Comparison of ENCODE assay signal across 15 cellular contexts in the genomic region with DNA sequence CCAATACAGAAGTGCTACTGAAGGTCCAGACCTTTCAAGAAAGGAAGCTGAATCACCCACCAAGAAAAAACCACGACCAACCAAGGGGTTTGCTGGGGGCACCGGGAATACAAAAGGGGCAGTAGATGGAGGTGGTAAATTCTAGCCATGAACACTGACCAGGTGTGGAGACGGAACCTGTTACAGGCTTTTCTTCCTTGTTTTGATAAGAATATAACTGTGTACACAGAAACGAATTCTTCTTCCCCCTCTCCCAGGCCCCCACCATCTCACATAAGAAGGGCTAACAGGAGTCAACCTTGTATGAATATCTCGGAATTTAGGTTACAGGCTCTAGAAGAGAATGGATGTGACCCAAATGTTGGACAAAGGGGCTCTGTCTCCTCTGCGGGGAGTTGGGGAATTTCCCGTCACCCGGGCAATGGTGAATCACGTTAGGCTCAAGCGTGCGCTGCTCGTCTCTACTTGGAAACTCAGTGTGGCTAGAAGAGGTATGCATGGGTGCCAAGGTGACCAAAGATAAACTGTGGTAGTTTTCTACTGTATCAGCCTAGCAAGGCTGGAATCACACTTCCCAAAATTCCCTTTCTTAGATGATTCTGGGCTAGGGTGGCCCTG.
DNase-seq lines count a peak whose midpoint lies in the region; ATAC-seq, FAIRE-seq and TF ChIP-seq lines count a peak whose summit lies in the region.
"Had no signal": no experiment of that assay in that cellular context is flagged by ENCODE, and none has a peak within 500 bp of the region (broad histone marks: within the 10 kb centered on the region; RNA-seq: fewer than 3 reads in every experiment).

No MANE protein-coding gene starts in this region.

- H3K9me3 Mint-ChIP-seq in CD4-positive, alpha-beta T cell: no peaks in the 10 kb centered on the region
- peaks cover 4% of the 10 kb centered on the region; the same call in 1 of the 2 replicates for H3K9me3 Mint-ChIP-seq in HFFc6
- H3K9me3 Mint-ChIP-seq: activated T-helper 1 cell treated with anti-CD3 and anti-CD28 coated beads, Interleukin-12 subunit alpha, Interleukin-12 subunit beta, Interleukin-2, Interleukin-4 antibody, amounts not matched to agents 30 ng/mL and 10 ng/mL and 1 ng/mL, durations not matched to agents 14 hours and 24 hours and 36 hours had no signal

- H3K4me1 Mint-ChIP-seq in CD4-positive, alpha-beta T cell (ENCODE audit: low read depth): peaks cover 75% of the 10 kb centered on the region
- peaks cover 82% of the 10 kb centered on the region for H3K4me1 Mint-ChIP-seq in HFFc6 (ENCODE audit: low read depth)

- TF ChIP-seq CTCF in CD4-positive, alpha-beta T cell (IDR thresholded peaks at IDR 0.05): no peak
- no peak for TF ChIP-seq CTCF in HFFc6 (IDR thresholded peaks at IDR 0.05)
- TF ChIP-seq CTCF in omental fat pad (IDR thresholded peaks at IDR 0.05): no peak

- no peak for FAIRE-seq in HTR-8/SVneo (lab: Jason Lieb, UNC)

- no peak overlapping the region for H3K27ac ChIP-seq in CD4-positive, alpha-beta T cell (ENCODE audit: low read depth, low read length)
- H3K27ac ChIP-seq: dorsolateral prefrontal cortex, gastrocnemius medialis, left lung, parathyroid adenoma, PC-9 had no signal

- H3K9me3 ChIP-seq in CD4-positive, alpha-beta T cell (ENCODE audit: control insufficient read depth, low read length): no peaks in the 10 kb centered on the region
- H3K9me3 ChIP-seq: gastrocnemius medialis, left lung had no signal

- CTCF ChIA-PET in CD4-positive, alpha-beta T cell (lab: Charles Lee): no interaction called here

- peak overlapping the region; percentile 22 for H3K27ac Mint-ChIP-seq in CD4-positive, alpha-beta T cell
- peak overlapping the region; percentile 52 for H3K27ac Mint-ChIP-seq in HFFc6
- H3K27ac Mint-ChIP-seq: activated T-helper 1 cell treated with anti-CD3 and anti-CD28 coated beads, Interleukin-12 subunit alpha, Interleukin-12 subunit beta, Interleukin-2, Interleukin-4 antibody, amounts not matched to agents 30 ng/mL and 10 ng/mL and 1 ng/mL, durations not matched to agents 14 hours and 24 hours and 36 hours had no signal

- no peaks in the 10 kb centered on the region for H3K27me3 ChIP-seq in CD4-positive, alpha-beta T cell (ENCODE audit: control insufficient read depth, insufficient read depth, low read length)
- H3K27me3 ChIP-seq: dorsolateral prefrontal cortex, gastrocnemius medialis, left lung had no signal

- peaks cover 23% of the 10 kb centered on the region for H3K36me3 Mint-ChIP-seq in CD4-positive, alpha-beta T cell (ENCODE audit: low read depth)
- H3K36me3 Mint-ChIP-seq in HFFc6 (ENCODE audit: low read depth): peaks cover 92% of the 10 kb centered on the region

- H3K27me3 Mint-ChIP-seq in CD4-positive, alpha-beta T cell: no peaks in the 10 kb centered on the region
- H3K27me3 Mint-ChIP-seq in HFFc6 (ENCODE audit: insufficient read depth): peaks cover 30% of the 10 kb centered on the region

- intact Hi-C loops in CD4-positive, alpha-beta T cell (cut with DNase I, micrococcal nuclease): loop anchor here in 1 of 2 experiments (5.0 to 10.0 kb wide), 2 partner anchors 45 to 582 kb away; no protein-coding TSS in a partner anchor
- intact Hi-C loops in left colon (cut with DNase I, micrococcal nuclease): no loop called here

- POLR2A ChIA-PET in CD4-positive, alpha-beta T cell (lab: Charles Lee): no interaction called here

- no peak for DNase-seq in CD4-positive, alpha-beta T cell
- DNase-seq in HFFc6 (no peak), astrocyte of the hippocampus (ENCODE audit: low read depth, low spot score) (peak; percentile 90), left colon (no peak), OCI-M1 (lab: John Stamatoyannopoulos, UW) (no peak), omental fat pad (ENCODE audit: low spot score) (no peak), HTR-8/SVneo (ENCODE audit: insufficient read length, low spot score) (no peak)
- DNase-seq: gastrocnemius medialis, left lung, NCI-H2227 treated with DMSO at 0.1 percent for 48 hours had no signal

- no peak for ATAC-seq in CD4-positive, alpha-beta T cell (ENCODE audit: poor library complexity)
- peak; percentile 68 for ATAC-seq in left colon
- no peak for ATAC-seq in omental fat pad (ENCODE audit: low FRiP score)
- ATAC-seq in HG03378 (IDR thresholded peaks at IDR 0.05; ENCODE audit: unreplicated experiment): no peak
- ATAC-seq: gastrocnemius medialis, left lung had no signal

- no peak overlapping the region for H3K4me3 Mint-ChIP-seq in CD4-positive, alpha-beta T cell
- H3K4me3 Mint-ChIP-seq in HFFc6: no peak overlapping the region
- H3K4me3 Mint-ChIP-seq: activated T-helper 1 cell treated with anti-CD3 and anti-CD28 coated beads, Interleukin-12 subunit alpha, Interleukin-12 subunit beta, Interleukin-2, Interleukin-4 antibody, amounts not matched to agents 30 ng/mL and 10 ng/mL and 1 ng/mL, durations not matched to agents 14 hours and 24 hours and 36 hours had no signal
